Comparison of ENCODE assay signal across 17 cellular contexts in the genomic region with DNA sequence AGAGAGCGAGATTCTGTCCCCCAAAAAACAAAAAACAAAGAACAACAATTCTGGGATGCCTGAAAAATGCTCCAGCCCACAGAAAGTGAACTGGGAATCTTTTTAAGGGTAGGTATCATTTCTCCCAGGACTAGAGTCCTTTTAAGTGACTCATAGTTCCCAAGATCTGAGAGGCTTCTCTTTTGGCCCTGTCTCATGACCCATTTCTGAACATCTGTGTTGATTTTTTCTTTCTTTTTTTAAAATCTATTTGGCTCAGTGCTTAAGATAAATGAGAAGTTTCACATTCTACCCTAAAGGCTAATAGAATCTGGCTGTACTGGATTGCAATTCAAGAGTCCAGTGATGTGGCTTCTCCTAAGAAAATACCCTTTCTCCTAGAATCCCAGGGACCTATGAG.
DNase-seq lines count a peak whose midpoint lies in the region; ATAC-seq and TF ChIP-seq lines count a peak whose summit lies in the region.
"Had no signal": no experiment of that assay in that cellular context is flagged by ENCODE, and none has a peak within 500 bp of the region (broad histone marks: within the 10 kb centered on the region; RNA-seq: fewer than 3 reads in every experiment).

No MANE protein-coding gene starts in this region.

- POLR2A ChIA-PET in CD4-positive, alpha-beta T cell (lab: Charles Lee): no interaction called here

- no peak overlapping the region for H3K4me3 Mint-ChIP-seq in CD4-positive, alpha-beta T cell
- H3K4me3 Mint-ChIP-seq: activated B cell treated with CpG ODN at 0.5 μM for 24 hours; CD4-positive, CD25-positive, alpha-beta regulatory T cell; dendritic cell treated with granulocyte-macrophage colony-stimulating factor and Interleukin-4, amounts not matched to agents 40 ng/mL and 50 ng/mL, for 4 days; natural killer cell treated with Interleukin-12 subunit alpha and Interleukin-12 subunit beta and Interleukin-15 and Interleukin-18, amount 100 ng/mL, for 72 hours had no signal

- no peak overlapping the region for H3K27ac ChIP-seq in CD4-positive, alpha-beta T cell (ENCODE audit: low read depth, low read length)
- H3K27ac ChIP-seq: testis had no signal

- H3K9me3 Mint-ChIP-seq in CD4-positive, alpha-beta T cell: no peaks in the 10 kb centered on the region
- H3K9me3 Mint-ChIP-seq: activated B cell treated with CpG ODN at 0.5 μM for 24 hours had no signal

- no peaks in the 10 kb centered on the region for H3K4me1 Mint-ChIP-seq in CD4-positive, alpha-beta T cell (ENCODE audit: low read depth)
- H3K4me1 Mint-ChIP-seq: activated B cell treated with CpG ODN at 0.5 μM for 24 hours; CD4-positive, CD25-positive, alpha-beta regulatory T cell had no signal

- H3K27me3 ChIP-seq in CD4-positive, alpha-beta T cell (ENCODE audit: control insufficient read depth, insufficient read depth, low read length): no peaks in the 10 kb centered on the region
- H3K27me3 ChIP-seq: testis had no signal

- ATAC-seq in GM21528 (IDR thresholded peaks at IDR 0.05; ENCODE audit: low FRiP score, unreplicated experiment): no peak
- ATAC-seq in HG03439 (IDR thresholded peaks at IDR 0.05; ENCODE audit: unreplicated experiment): no peak
- ATAC-seq in CD4-positive, alpha-beta T cell (ENCODE audit: poor library complexity): no peak
- ATAC-seq: esophagus mucosa had no signal

- H3K36me3 Mint-ChIP-seq in CD4-positive, alpha-beta T cell (ENCODE audit: low read depth): no peaks in the 10 kb centered on the region
- H3K36me3 Mint-ChIP-seq: CD4-positive, CD25-positive, alpha-beta regulatory T cell; natural killer cell treated with Interleukin-12 subunit alpha and Interleukin-12 subunit beta and Interleukin-15 and Interleukin-18, amount 100 ng/mL, for 72 hours had no signal

- CTCF ChIA-PET in CD4-positive, alpha-beta T cell (lab: Charles Lee): no interaction called here

- intact Hi-C loops in CD4-positive, alpha-beta T cell (cut with DNase I, micrococcal nuclease): no loop called here

- no peak overlapping the region for H3K27ac Mint-ChIP-seq in CD4-positive, alpha-beta T cell
- H3K27ac Mint-ChIP-seq: activated B cell treated with CpG ODN at 0.5 μM for 24 hours; dendritic cell treated with granulocyte-macrophage colony-stimulating factor and Interleukin-4, amounts not matched to agents 40 ng/mL and 50 ng/mL, for 4 days; natural killer cell treated with Interleukin-12 subunit alpha and Interleukin-12 subunit beta and Interleukin-15 and Interleukin-18, amount 100 ng/mL, for 72 hours had no signal

- DNase-seq in ELR (ENCODE audit: low read depth) (peak; percentile 4), amniotic epithelial cell (ENCODE audit: low read depth) (peak; percentile 41), foreskin melanocyte (peak; percentile 75), smooth muscle cell of the brain vasculature (ENCODE audit: low read depth, low spot score) (peak; percentile 50), Ammon's horn (ENCODE audit: low spot score) (no peak)
- DNase-seq in CD4-positive, alpha-beta T cell: no peak
- DNase-seq: activated B cell treated with CpG ODN at 0.5 μM for 24 hours; CD4-positive, CD25-positive, alpha-beta regulatory T cell; NCI-H1092 treated with DMSO at 0.1 percent for 48 hours; NCI-H774; RPMI8226; testis had no signal

- no peak for TF ChIP-seq CTCF in CD4-positive, alpha-beta T cell (IDR thresholded peaks at IDR 0.05)

- no peaks in the 10 kb centered on the region for H3K9me3 ChIP-seq in CD4-positive, alpha-beta T cell (ENCODE audit: control insufficient read depth, low read length)
- H3K9me3 ChIP-seq: testis had no signal

- peaks cover 9% of the 10 kb centered on the region for H3K27me3 Mint-ChIP-seq in CD4-positive, alpha-beta T cell
- H3K27me3 Mint-ChIP-seq: CD4-positive, CD25-positive, alpha-beta regulatory T cell; dendritic cell treated with granulocyte-macrophage colony-stimulating factor and Interleukin-4, amounts not matched to agents 40 ng/mL and 50 ng/mL, for 4 days had no signal

Comparison
In these comparisons a context has a peak if more than half of its experiments do, and no peak if none do; other contexts are left out.
1. DNase-seq: peak in ELR (single experiment), amniotic epithelial cell (single experiment), foreskin melanocyte (single experiment) and smooth muscle cell of the brain vasculature (single experiment); none in Ammon's horn (single experiment) and CD4-positive, alpha-beta T cell (0 of 10).